In genomic region chr2:190110131-190110530, GRCh38 we compare ENCODE assay signal across 1 cellular context.
TF ChIP-seq lines count a peak whose summit lies in the region.

No MANE protein-coding gene starts in this region.

TF ChIP-seq in IMR-90, 13 proteins besides CTCF, POLR2A, EP300 and RAD21:
- no peak for TF ChIP-seq FOS (IDR thresholded peaks at IDR 0.05; ENCODE audit: low read depth, low read length)
- no peak for TF ChIP-seq RCOR1 (IDR thresholded peaks at IDR 0.05; ENCODE audit: insufficient replicate concordance, low read length)
- no peak for TF ChIP-seq BHLHE40 (IDR thresholded peaks at IDR 0.05; ENCODE audit: low read depth, low read length)
- TF ChIP-seq, protein P1, sequence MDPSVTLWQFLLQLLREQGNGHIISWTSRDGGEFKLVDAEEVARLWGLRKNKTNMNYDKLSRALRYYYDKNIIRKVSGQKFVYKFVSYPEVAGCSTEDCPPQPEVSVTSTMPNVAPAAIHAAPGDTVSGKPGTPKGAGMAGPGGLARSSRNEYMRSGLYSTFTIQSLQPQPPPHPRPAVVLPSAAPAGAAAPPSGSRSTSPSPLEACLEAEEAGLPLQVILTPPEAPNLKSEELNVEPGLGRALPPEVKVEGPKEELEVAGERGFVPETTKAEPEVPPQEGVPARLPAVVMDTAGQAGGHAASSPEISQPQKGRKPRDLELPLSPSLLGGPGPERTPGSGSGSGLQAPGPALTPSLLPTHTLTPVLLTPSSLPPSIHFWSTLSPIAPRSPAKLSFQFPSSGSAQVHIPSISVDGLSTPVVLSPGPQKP (IDR thresholded peaks at IDR 0.05; ENCODE audit: borderline replicate concordance, low read depth, low read length): no peak
- no peak for TF ChIP-seq MXI1 (IDR thresholded peaks at IDR 0.05; ENCODE audit: borderline replicate concordance, low read depth, low read length)
- TF ChIP-seq RFX5 (IDR thresholded peaks at IDR 0.05; ENCODE audit: low read depth, low read length): no peak
- TF ChIP-seq MAFK (IDR thresholded peaks at IDR 0.05; ENCODE audit: low read depth, low read length): no peak
- no peak for TF ChIP-seq NFE2L2 (IDR thresholded peaks at IDR 0.05; ENCODE audit: low read depth, low read length)
- TF ChIP-seq, protein P2, sequence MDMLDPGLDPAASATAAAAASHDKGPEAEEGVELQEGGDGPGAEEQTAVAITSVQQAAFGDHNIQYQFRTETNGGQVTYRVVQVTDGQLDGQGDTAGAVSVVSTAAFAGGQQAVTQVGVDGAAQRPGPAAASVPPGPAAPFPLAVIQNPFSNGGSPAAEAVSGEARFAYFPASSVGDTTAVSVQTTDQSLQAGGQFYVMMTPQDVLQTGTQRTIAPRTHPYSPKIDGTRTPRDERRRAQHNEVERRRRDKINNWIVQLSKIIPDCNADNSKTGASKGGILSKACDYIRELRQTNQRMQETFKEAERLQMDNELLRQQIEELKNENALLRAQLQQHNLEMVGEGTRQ (IDR thresholded peaks at IDR 0.05; ENCODE audit: low read depth, low read length): no peak
- TF ChIP-seq MAZ (IDR thresholded peaks at IDR 0.05; ENCODE audit: borderline replicate concordance, low read depth, low read length): no peak
- no peak for TF ChIP-seq CHD1 (IDR thresholded peaks at IDR 0.05; ENCODE audit: low read depth, low read length)
- no peak for TF ChIP-seq CEBPB (IDR thresholded peaks at IDR 0.05; ENCODE audit: low read depth, low read length)
- TF ChIP-seq SMC3 (IDR thresholded peaks at IDR 0.05; ENCODE audit: low read depth, low read length): no peak
